In genomic region chr1:224203243-224204016, GRCh38 we compare ENCODE assay signal across 8 cellular contexts. TPM values are rescaled to one million over a fixed set of nuclear protein-coding genes. Genes with fewer than 3 reads are reported as not detected.
DNase-seq lines count a peak whose midpoint lies in the region; ATAC-seq and TF ChIP-seq lines count a peak whose summit lies in the region.

No MANE protein-coding gene starts in this region.

- H3K4me3 Mint-ChIP-seq in nephron = peak overlapping the region in 1 of 3 experiments; percentile 32

- peak overlapping the region; percentile 87 for H3K4me2 ChIP-seq in BLaER1

- H3K9me3 ChIP-seq in BLaER1 (no peaks in the 10 kb centered on the region), vagina (no peaks in the 10 kb centered on the region)

- ATAC-seq in GM21381 (IDR thresholded peaks at IDR 0.05; ENCODE audit: unreplicated experiment) = peak; percentile 59

- H3K4me1 Mint-ChIP-seq in nephron = peaks cover 33% of the 10 kb centered on the region

- H3K27me3 Mint-ChIP-seq in nephron (ENCODE audit: low read depth) = peaks cover 3% of the 10 kb centered on the region

- peak overlapping the region; percentile 70 for H3K9ac ChIP-seq in BLaER1

- no peak overlapping the region for H3K4me3 ChIP-seq in BLaER1
- H3K4me3 ChIP-seq in LNCaP clone FGC (ENCODE audit: low read depth, low read length) = no peak overlapping the region
- H3K4me3 ChIP-seq in vagina = no peak overlapping the region

- H3K36me3 ChIP-seq in BLaER1 (no peaks in the 10 kb centered on the region), vagina (no peaks in the 10 kb centered on the region)

- no peak for TF ChIP-seq CTCF in LNCaP clone FGC (IDR thresholded peaks at IDR 0.05; ENCODE audit: control insufficient read depth, extremely low read depth, insufficient read depth)
- no peak for TF ChIP-seq CTCF in nephron (IDR thresholded peaks at IDR 0.05; ENCODE audit: unreplicated experiment in 3 of 3)
- TF ChIP-seq CTCF in vagina (IDR thresholded peaks at IDR 0.05) = no peak

- H3K27ac ChIP-seq in BLaER1 = peak overlapping the region; percentile 71
- H3K27ac ChIP-seq in vagina = no peak overlapping the region

- no peak for TF ChIP-seq POLR2A in vagina (IDR thresholded peaks at IDR 0.05)

- intact Hi-C loops in vagina (cut with DNase I) = no loop called here

- H3K27me3 ChIP-seq in BLaER1 (no peaks in the 10 kb centered on the region), vagina (no peaks in the 10 kb centered on the region)

- H4K20me1 ChIP-seq in BLaER1 = no peaks in the 10 kb centered on the region

- H3K9me3 Mint-ChIP-seq in nephron = no peaks in the 10 kb centered on the region

- H3K27ac Mint-ChIP-seq in nephron = peak overlapping the region; percentile 87 to 93 (median 89)

- H3K4me1 ChIP-seq in BLaER1 = peaks cover 50% of the 10 kb centered on the region
- H3K4me1 ChIP-seq in vagina = peaks cover 26% of the 10 kb centered on the region

- no peaks in the 10 kb centered on the region for H3K36me3 Mint-ChIP-seq in nephron (ENCODE audit: low read depth)

- peak; percentile 76 for DNase-seq in LNCaP clone FGC (ENCODE audit: low read depth)
- DNase-seq in dedifferentiated amniotic fluid mesenchymal stem cell (ENCODE audit: extremely low spot score) = peak; percentile 31
- DNase-seq in NCI-H510A treated with DMSO at 0.1 percent for 48 hours (lab: John Stamatoyannopoulos, UW) = no peak
- DNase-seq in GOT3 (lab: John Stamatoyannopoulos, UW) = no peak
- no peak for DNase-seq in vagina (ENCODE audit: extremely low spot score in 2 of 2)

RNA-seq across cellular contexts. Expression of gene DEGS1, which starts 20.4 kb away (rescaled TPM):
- 130 TPM for total RNA-seq in vagina

Comparison
In these comparisons a context has a peak if more than half of its experiments do, and no peak if none do; other contexts are left out.
1. DNase-seq: peak in LNCaP clone FGC (single experiment) and dedifferentiated amniotic fluid mesenchymal stem cell (single experiment); none in NCI-H510A treated with DMSO at 0.1 percent for 48 hours (single experiment), GOT3 (single experiment) and vagina (0 of 2).